ENCODE assay signal across 14 cellular contexts in genomic region chr6:159980474-159980873, GRCh38. TPM values are rescaled to one million over a fixed set of nuclear protein-coding genes. Genes with fewer than 3 reads are reported as not detected.
A peak's percentile ranks its signal among the peaks of the same experiment; 100 is the strongest.
DNase-seq lines count a peak whose midpoint lies in the region; ATAC-seq and TF ChIP-seq lines count a peak whose summit lies in the region.
"Had no signal": no experiment of that assay in that cellular context is flagged by ENCODE, and none has a peak within 500 bp of the region (broad histone marks: within the 10 kb centered on the region; RNA-seq: fewer than 3 reads in every experiment).

No MANE protein-coding gene starts in this region.

- H3K27ac Mint-ChIP-seq in T-helper 17 cell: peak overlapping the region; percentile 98
- peak overlapping the region; percentile 94 to 95 for H3K27ac Mint-ChIP-seq in effector memory CD8-positive, alpha-beta T cell

- H3K27me3 ChIP-seq in heart right ventricle (no peaks in the 10 kb centered on the region), right atrium auricular region (no peaks in the 10 kb centered on the region), upper lobe of right lung (no peaks in the 10 kb centered on the region)
- H3K27me3 ChIP-seq: neural progenitor cell, sigmoid colon had no signal

- no peak overlapping the region for H3K4me3 ChIP-seq in heart right ventricle
- no peak overlapping the region for H3K4me3 ChIP-seq in right atrium auricular region
- H3K4me3 ChIP-seq in upper lobe of right lung: no peak overlapping the region
- H3K4me3 ChIP-seq: neural progenitor cell, sigmoid colon had no signal

- H3K9me3 ChIP-seq in heart right ventricle (no peaks in the 10 kb centered on the region), right atrium auricular region (no peaks in the 10 kb centered on the region), T-helper 17 cell (ENCODE audit: control insufficient read depth, low read length, poor library complexity, severe bottlenecking) (no peaks in the 10 kb centered on the region), upper lobe of right lung (no peaks in the 10 kb centered on the region)
- H3K9me3 ChIP-seq: sigmoid colon had no signal

- no peak for ATAC-seq in heart right ventricle
- no peak for ATAC-seq in T-helper 17 cell
- ATAC-seq in effector memory CD8-positive, alpha-beta T cell (replicated peaks): no peak
- ATAC-seq in upper lobe of right lung: no peak
- no peak for ATAC-seq in GM21381 (IDR thresholded peaks at IDR 0.05; ENCODE audit: unreplicated experiment)

- no peaks in the 10 kb centered on the region for H3K36me3 Mint-ChIP-seq in T-helper 17 cell (ENCODE audit: low read depth)
- H3K36me3 Mint-ChIP-seq in effector memory CD8-positive, alpha-beta T cell (ENCODE audit: insufficient read depth): peaks cover 21% of the 10 kb centered on the region

- intact Hi-C loops in heart right ventricle (cut with DNase I): loop anchor here in 1 of 10 donors (5.0 kb wide), 1 partner anchor 37 kb away; no protein-coding TSS in a partner anchor
- intact Hi-C loops in upper lobe of right lung (cut with DNase I): no loop called here

- peak overlapping the region; percentile 88 for H3K4me3 Mint-ChIP-seq in T-helper 17 cell
- H3K4me3 Mint-ChIP-seq in effector memory CD8-positive, alpha-beta T cell: peak overlapping the region; percentile 80 to 81
- H3K4me3 Mint-ChIP-seq: H9, neural progenitor cell had no signal

- H3K4me1 ChIP-seq in heart right ventricle: peaks cover 26 to 100% (median 88%) of the 10 kb centered on the region in 9 donors
- peaks cover 0 to 89% of the 10 kb centered on the region in 2 donors for H3K4me1 ChIP-seq in right atrium auricular region
- H3K4me1 ChIP-seq in upper lobe of right lung: peaks cover 94% of the 10 kb centered on the region

- H3K27me3 Mint-ChIP-seq in T-helper 17 cell: no peaks in the 10 kb centered on the region
- H3K27me3 Mint-ChIP-seq in effector memory CD8-positive, alpha-beta T cell: no peaks in the 10 kb centered on the region

- TF ChIP-seq CTCF in heart right ventricle (IDR thresholded peaks at IDR 0.05): no peak
- no peak for TF ChIP-seq CTCF in right atrium auricular region (IDR thresholded peaks at IDR 0.05)
- TF ChIP-seq CTCF in upper lobe of right lung (IDR thresholded peaks at IDR 0.05): no peak

- peaks cover 69% of the 10 kb centered on the region for H3K4me1 Mint-ChIP-seq in T-helper 17 cell
- peaks cover 84 to 89% of the 10 kb centered on the region in 2 donors for H3K4me1 Mint-ChIP-seq in effector memory CD8-positive, alpha-beta T cell (ENCODE audit: low read depth in 2 of 2)

- H3K9me3 Mint-ChIP-seq in effector memory CD8-positive, alpha-beta T cell: no peaks in the 10 kb centered on the region
- H3K9me3 Mint-ChIP-seq: H9, neural progenitor cell had no signal

- 83 to 99% methylated on average over 5 of the region's 5 CpGs for WGBS in heart right ventricle, 2 donors

- DNase-seq in heart right ventricle (no peak), right atrium auricular region (ENCODE audit: low spot score) (no peak), T-helper 17 cell (no peak), upper lobe of right lung (no peak), Ammon's horn (ENCODE audit: low spot score) (no peak), NCI-H510A (lab: John Stamatoyannopoulos, UW) (no peak)
- no peak for DNase-seq in effector memory CD8-positive, alpha-beta T cell
- DNase-seq: amniotic stem cell; H9; SHP77 treated with DMSO at 0.1 percent for 48 hours; sigmoid colon; stimulated activated CD4-positive, alpha-beta T cell treated with anti-CD3 and anti-CD28 coated beads, Interleukin-4, amount 100 ng/mL, for 1 hour had no signal

- H3K36me3 ChIP-seq in heart right ventricle (no peaks in the 10 kb centered on the region), right atrium auricular region (no peaks in the 10 kb centered on the region), upper lobe of right lung (no peaks in the 10 kb centered on the region)
- H3K36me3 ChIP-seq: neural progenitor cell, sigmoid colon had no signal

- H3K27ac ChIP-seq in heart right ventricle: peak overlapping the region in 6 of 10 donors; percentile 5 to 90 (median 84)
- H3K27ac ChIP-seq in right atrium auricular region: peak overlapping the region in 1 of 2 donors; percentile 37
- H3K27ac ChIP-seq in upper lobe of right lung: peak overlapping the region; percentile 24
- H3K27ac ChIP-seq: neural progenitor cell had no signal

RNA-seq across cellular contexts. Expression of gene IGF2R, which starts 11.6 kb away (rescaled TPM):
- total RNA-seq in heart right ventricle: 10 to 100 TPM; 61.7 to 95.6 (median 72.2) TPM
- polyA plus RNA-seq in heart right ventricle: 10 to 100 TPM; 13.7 to 21.1 TPM
- total RNA-seq in right atrium auricular region: 10 to 100 TPM; 47.9 to 48.9 TPM
- total RNA-seq in T-helper 17 cell: 10 to 100 TPM; 56.7 to 59.5 TPM
- total RNA-seq in upper lobe of right lung: 144 TPM
